ENCODE assay signal across 10 cellular contexts in the genomic region with DNA sequence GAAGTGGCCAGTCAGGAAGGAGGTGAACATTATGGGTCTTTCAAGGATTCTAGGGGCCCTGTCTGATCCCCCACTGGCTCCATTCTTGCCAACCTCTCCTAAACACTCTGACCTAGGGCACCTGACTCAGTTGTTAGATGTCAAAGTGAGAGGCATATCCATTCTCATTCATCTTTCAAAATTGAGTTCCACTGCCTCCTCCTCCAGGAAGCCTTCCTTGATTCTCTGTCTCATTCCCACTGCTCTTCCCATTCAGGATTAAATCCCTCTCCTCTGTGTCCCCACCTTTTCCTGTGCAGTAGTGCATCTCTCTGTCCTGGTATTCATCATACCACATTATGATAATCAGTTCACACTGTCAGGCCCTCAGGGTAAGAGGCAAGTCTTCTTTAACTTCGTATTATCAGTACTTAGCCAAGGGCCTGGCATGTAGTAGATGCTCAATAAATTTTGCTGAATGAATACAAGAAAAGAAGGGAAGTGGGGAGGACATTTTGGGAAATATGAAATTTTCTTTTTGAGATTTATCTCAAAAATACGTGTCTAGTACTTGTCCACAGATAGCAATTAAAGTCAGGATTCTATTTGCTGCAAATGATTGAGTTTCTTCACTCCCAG.
"Had no signal": no experiment of that assay in that cellular context is flagged by ENCODE, and none has a peak within 500 bp of the region (broad histone marks: within the 10 kb centered on the region; RNA-seq: fewer than 3 reads in every experiment).

No MANE protein-coding gene starts in this region.

- DNase-seq: activated effector memory CD4-positive, alpha-beta T cell treated with anti-CD3 and anti-CD28 coated beads, Interleukin-2, amount 50 U/mL, for 16 hours; activated T-cell treated with anti-CD3 and anti-CD28 coated beads for 4 hours; dorsolateral prefrontal cortex; left colon; nucleus accumbens; stimulated activated CD4-positive, alpha-beta T cell treated with anti-CD3 and anti-CD28 coated beads, Interleukin-4, amount 100 ng/mL, for 24 hours; stomach; thyroid gland had no signal

- H3K9me3 Mint-ChIP-seq: natural killer cell treated with Interleukin-12 subunit alpha and Interleukin-12 subunit beta and Interleukin-15 and Interleukin-18, amount 100 ng/mL, for 72 hours had no signal

- H3K27ac Mint-ChIP-seq: progenitor cell of endocrine pancreas had no signal

- ATAC-seq: left colon; natural killer cell treated with Interleukin-12 subunit alpha and Interleukin-12 subunit beta and Interleukin-15 and Interleukin-18, amount 100 ng/mL, for 72 hours had no signal

- H3K4me3 Mint-ChIP-seq: natural killer cell treated with Interleukin-12 subunit alpha and Interleukin-12 subunit beta and Interleukin-15 and Interleukin-18, amount 100 ng/mL, for 72 hours had no signal

- H3K27ac ChIP-seq: dorsolateral prefrontal cortex, thyroid gland had no signal

- H3K27me3 Mint-ChIP-seq: progenitor cell of endocrine pancreas had no signal

- H3K36me3 Mint-ChIP-seq: natural killer cell treated with Interleukin-12 subunit alpha and Interleukin-12 subunit beta and Interleukin-15 and Interleukin-18, amount 100 ng/mL, for 72 hours had no signal

- H3K27me3 ChIP-seq: dorsolateral prefrontal cortex, stomach, thyroid gland had no signal

- H3K36me3 ChIP-seq: stomach, thyroid gland had no signal

- H3K9me3 ChIP-seq: stomach, thyroid gland had no signal

- H3K4me3 ChIP-seq: dorsolateral prefrontal cortex, stomach, thyroid gland had no signal
